Comparison of ENCODE assay signal across 8 cellular contexts in genomic region chr10:86376852-86377796, GRCh38. TPM values are rescaled to one million over a fixed set of nuclear protein-coding genes. Genes with fewer than 3 reads are reported as not detected.
DNase-seq lines count a peak whose midpoint lies in the region; ATAC-seq, FAIRE-seq and TF ChIP-seq lines count a peak whose summit lies in the region.

No MANE protein-coding gene starts in this region.

- 17 to 22% (median 22%) methylated on average over 54 to 68 of the region's 68 CpGs for WGBS in small intestine, 3 donors

- peak; percentile 96 for TF ChIP-seq RAD21 in Ishikawa (IDR thresholded peaks at IDR 0.05; ENCODE audit: low read depth)

- H3K4me1 Mint-ChIP-seq in T-helper 17 cell, result no peaks in the 10 kb centered on the region

- H3K4me3 ChIP-seq in small intestine (ENCODE audit: low read depth in 1 of 2, low read length in 2 of 2), result no peak overlapping the region

- no peaks in the 10 kb centered on the region for H3K36me3 Mint-ChIP-seq in T-helper 17 cell (ENCODE audit: low read depth)

- H3K27me3 Mint-ChIP-seq in T-helper 17 cell, result peaks cover 70% of the 10 kb centered on the region

- peak; percentile 98 for TF ChIP-seq CTCF in GM10266 (IDR thresholded peaks at IDR 0.05; ENCODE audit: control insufficient read depth, insufficient read depth, low read depth, missing control alignments)

- no peak overlapping the region for H3K27ac Mint-ChIP-seq in T-helper 17 cell

- no peak for TF ChIP-seq EP300 in Ishikawa (IDR thresholded peaks at IDR 0.05; ENCODE audit: borderline replicate concordance)

- H3K9me3 ChIP-seq in T-helper 17 cell (ENCODE audit: control insufficient read depth, low read length, poor library complexity, severe bottlenecking), result no peaks in the 10 kb centered on the region
- no peaks in the 10 kb centered on the region for H3K9me3 ChIP-seq in small intestine (ENCODE audit: control insufficient read depth, low read depth)

- peaks cover 0 to 9% of the 10 kb centered on the region in 2 donors for H3K27me3 ChIP-seq in small intestine (ENCODE audit: control insufficient read depth in 2 of 2, insufficient read depth in 2 of 2, low read length in 2 of 2)

- H3K36me3 ChIP-seq in small intestine (ENCODE audit: control insufficient read depth in 2 of 2, insufficient read depth in 2 of 2, low read length in 2 of 2), result no peaks in the 10 kb centered on the region

- DNase-seq in GM10266 (ENCODE audit: extremely low spot score) (peak; percentile 90), T-helper 17 cell (peak; percentile 71 to 89 (median 76)), amygdala (lab: John Stamatoyannopoulos, UW) (peak in 44 of 56 donors; percentile 23 to 84 (median 56)), hepatic stellate cell (ENCODE audit: low spot score) (peak; percentile 81), small intestine (peak; percentile 58), NCI-H1105 (lab: John Stamatoyannopoulos, UW) (no peak)

- H3K4me3 Mint-ChIP-seq in T-helper 17 cell, result peak overlapping the region; percentile 9

- no peak overlapping the region for H3K27ac ChIP-seq in small intestine (ENCODE audit: low read depth in 1 of 2, low read length in 1 of 2)

- H3K4me1 ChIP-seq in small intestine (ENCODE audit: control insufficient read depth in 2 of 2, insufficient read depth in 1 of 2, low read depth in 1 of 2, low read length in 1 of 2), result no peaks in the 10 kb centered on the region

- FAIRE-seq in small intestine (lab: Jason Lieb, UNC), result no peak

- peak; percentile 96 for ATAC-seq in GM21786 (IDR thresholded peaks at IDR 0.05; ENCODE audit: unreplicated experiment)
- peak; percentile 98 for ATAC-seq in T-helper 17 cell

TF ChIP-seq in Ishikawa, 13 proteins besides CTCF, POLR2A, EP300 and RAD21:
- TF ChIP-seq TEAD4 (IDR thresholded peaks at IDR 0.05) (no peak), MAX (IDR thresholded peaks at IDR 0.05) (peak; percentile 64; the same call in 1 of the 2 replicates), FOXM1 (IDR thresholded peaks at IDR 0.05; ENCODE audit: borderline replicate concordance, low read depth) (no peak), CREB1 (IDR thresholded peaks at IDR 0.05; ENCODE audit: low read depth) (no peak), ZBTB7A (IDR thresholded peaks at IDR 0.05; ENCODE audit: low read depth) (no peak)
TF ChIP-seq in Ishikawa: peak in this region for 1.

RNA-seq across cellular contexts. Expression of gene GRID1, which starts 10.5 kb away (rescaled TPM):
- not detected for total RNA-seq in T-helper 17 cell
- polyA plus RNA-seq in small intestine, result 1 to 10 TPM in 1 of 3 donors, under 1 TPM in 1, not detected in 1; 0.27 to 1.1 TPM
